Comparison of ENCODE assay signal across 8 cellular contexts in genomic region chr10:131928248-131929095, GRCh38. TPM values are rescaled to one million over a fixed set of nuclear protein-coding genes. Genes with fewer than 3 reads are reported as not detected.
DNase-seq lines count a peak whose midpoint lies in the region; ATAC-seq and TF ChIP-seq lines count a peak whose summit lies in the region.

No MANE protein-coding gene starts in this region.

- peaks cover 47% of the 10 kb centered on the region for H3K36me3 Mint-ChIP-seq in nephron (ENCODE audit: low read depth)

- peak overlapping the region in 6 of 10 donors; percentile 31 to 60 (median 52) for H3K27ac ChIP-seq in heart right ventricle

- H3K4me3 Mint-ChIP-seq in nephron, result no peak overlapping the region

- H3K9me3 Mint-ChIP-seq in nephron, result peaks cover 11% of the 10 kb centered on the region

- H3K4me1 Mint-ChIP-seq in nephron, result peaks cover 26% of the 10 kb centered on the region

- H3K27me3 Mint-ChIP-seq in nephron (ENCODE audit: low read depth), result no peaks in the 10 kb centered on the region

- no peaks in the 10 kb centered on the region for H3K27me3 ChIP-seq in heart right ventricle

- TF ChIP-seq CTCF in heart right ventricle (IDR thresholded peaks at IDR 0.05), result no peak
- no peak for TF ChIP-seq CTCF in nephron (IDR thresholded peaks at IDR 0.05; ENCODE audit: unreplicated experiment in 3 of 3)

- peaks cover 0 to 20% (median 8%) of the 10 kb centered on the region in 11 donors for H3K9me3 ChIP-seq in heart right ventricle

- 57 to 62% methylated on average over 18 of the region's 18 CpGs for WGBS in heart right ventricle, 2 donors

- DNase-seq in heart right ventricle (peak in 1 of 2 donors; percentile 43), Right ventricle myocardium superior (no peak), GF-D8 (lab: John Stamatoyannopoulos, UW) (no peak), HCEC 1CT (no peak), AG20443 (ENCODE audit: low spot score) (no peak)
- DNase-seq in activated T-cell treated with anti-CD3 and anti-CD28 coated beads, Interleukin-2, amount 50 U/mL, for 1 hour, result peak; percentile 37

- ATAC-seq in heart right ventricle (peak in 2 of 8 donors; percentile 16 to 39), Right ventricle myocardium superior (ENCODE audit: poor library complexity) (no peak), HG03196 (IDR thresholded peaks at IDR 0.05; ENCODE audit: unreplicated experiment) (peak; percentile 82)

- H3K4me1 ChIP-seq in heart right ventricle, result peaks cover 0 to 82% (median 65%) of the 10 kb centered on the region in 9 donors

- H3K4me3 ChIP-seq in heart right ventricle, result no peak overlapping the region

- H3K27ac Mint-ChIP-seq in nephron, result peak overlapping the region; percentile 58 to 75 (median 70)

- intact Hi-C loops in heart right ventricle (cut with DNase I), result no loop called here
- intact Hi-C loops in Right ventricle myocardium superior (cut with DNase I), result no loop called here

- H3K36me3 ChIP-seq in heart right ventricle, result peaks cover 0 to 4% (median 0%) of the 10 kb centered on the region in 9 donors

RNA-seq across cellular contexts. Expression of gene PPP2R2D, which starts 27.7 kb away (rescaled TPM):
- total RNA-seq in heart right ventricle (10 to 100 TPM; 26.8 to 46.5 (median 35.1) TPM), Right ventricle myocardium superior (33.9 TPM)
- 10 to 100 TPM; 32.5 to 45.9 TPM for polyA plus RNA-seq in heart right ventricle

RNA-seq across cellular contexts. Expression of gene BNIP3, which starts 53.3 kb away (rescaled TPM):
- total RNA-seq in heart right ventricle (100 to 1,000 TPM; 111 to 211 (median 159) TPM), Right ventricle myocardium superior (158 TPM)
- polyA plus RNA-seq in heart right ventricle, result 10 to 100 TPM; 34.6 to 80.5 TPM
